Comparison of ENCODE assay signal across 23 cellular contexts in genomic region chr7:95586951-95587301, GRCh38. TPM values are rescaled to one million over a fixed set of nuclear protein-coding genes. Genes with fewer than 3 reads are reported as not detected.
DNase-seq lines count a peak whose midpoint lies in the region; ATAC-seq and TF ChIP-seq lines count a peak whose summit lies in the region.
"Had no signal": no experiment of that assay in that cellular context is flagged by ENCODE, and none has a peak within 500 bp of the region (broad histone marks: within the 10 kb centered on the region; RNA-seq: fewer than 3 reads in every experiment).

No MANE protein-coding gene starts in this region.

- WGBS in psoas muscle, 3 donors: 50 to 75% (median 75%) methylated on average over 3 of the region's 3 CpGs

- peaks cover 90% of the 10 kb centered on the region for H3K36me3 ChIP-seq in left ventricle myocardium inferior
- peaks cover 21 to 87% of the 10 kb centered on the region in 2 donors for H3K36me3 ChIP-seq in psoas muscle (ENCODE audit: insufficient read depth in 1 of 2, low read depth in 1 of 2)
- H3K36me3 ChIP-seq: WERI-Rb-1 had no signal

- DNase-seq in left ventricle myocardium inferior: no peak
- no peak for DNase-seq in left cardiac atrium
- DNase-seq in psoas muscle: no peak
- DNase-seq in AG20443 (ENCODE audit: low spot score): no peak
- no peak for DNase-seq in retina
- DNase-seq in NCI-H1105 treated with DMSO at 0.1 percent for 48 hours (lab: John Stamatoyannopoulos, UW): no peak
- DNase-seq: activated CD4-positive, alpha-beta T cell treated with anti-CD3 and anti-CD28 coated beads, Interleukin-2, amount 10 ng/mL, durations not matched to agents 24 days and 14 days; activated T-cell treated with anti-CD3 and anti-CD28 coated beads, Interleukin-2, amount 50 U/mL, for 4 hours; CD8-positive, alpha-beta T cell; GOT3; KG1; MV-4-11; NCI-H1694 treated with DMSO at 0.1 percent for 48 hours; NCI-H2227 treated with DMSO at 0.1 percent for 48 hours; WERI-Rb-1 had no signal

- H3K4me1 ChIP-seq in left ventricle myocardium inferior (peaks cover 74% of the 10 kb centered on the region), psoas muscle (peaks cover 47% of the 10 kb centered on the region)

- H3K27ac ChIP-seq in left ventricle myocardium inferior (replicated peaks): peak overlapping the region; percentile 99
- peak overlapping the region; percentile 44 for H3K27ac ChIP-seq in cingulate gyrus (ENCODE audit: low read depth, low read length)
- peak overlapping the region; percentile 98 for H3K27ac ChIP-seq in psoas muscle
- H3K27ac ChIP-seq: thoracic aorta, WERI-Rb-1 had no signal

- H3K4me3 ChIP-seq in left ventricle myocardium inferior (peak overlapping the region; percentile 89), psoas muscle (no peak overlapping the region)
- H3K4me3 ChIP-seq: smooth muscle cell, thoracic aorta had no signal

- H3K9me3 ChIP-seq in left ventricle myocardium inferior (replicated peaks) (no peaks in the 10 kb centered on the region), psoas muscle (no peaks in the 10 kb centered on the region)
- H3K9me3 ChIP-seq: thoracic aorta had no signal

- TF ChIP-seq CTCF in left ventricle myocardium inferior (IDR thresholded peaks at IDR 0.05; ENCODE audit: borderline replicate concordance) (no peak), psoas muscle (IDR thresholded peaks at IDR 0.05) (no peak)

- no peaks in the 10 kb centered on the region for H3K27me3 ChIP-seq in left ventricle myocardium inferior (ENCODE audit: low read depth)
- no peaks in the 10 kb centered on the region for H3K27me3 ChIP-seq in psoas muscle (ENCODE audit: insufficient read depth in 3 of 3, low read length in 2 of 3)

- intact Hi-C loops in left ventricle myocardium inferior (cut with micrococcal nuclease): no loop called here
- intact Hi-C loops in left cardiac atrium (cut with DNase I): no loop called here
- intact Hi-C loops in psoas muscle (cut with DNase I): no loop called here

- no peak for ATAC-seq in left cardiac atrium
- ATAC-seq in psoas muscle: no peak
- ATAC-seq in HG03159 (IDR thresholded peaks at IDR 0.05; ENCODE audit: unreplicated experiment): no peak
- ATAC-seq: activated T-cell treated with anti-CD3 and anti-CD28 coated beads, Interleukin-2, amount 50 U/mL, for 4 hours; CD8-positive, alpha-beta T cell; stimulated activated effector memory CD8-positive, alpha-beta T cell treated with anti-CD3 and anti-CD28 coated beads, Interleukin-12 subunit alpha, Interleukin-12 subunit beta, amount 100 ng/mL, for 72 hours had no signal

RNA-seq across cellular contexts. Expression of gene PDK4, which starts 9.4 kb away (rescaled TPM):
- total RNA-seq in left ventricle myocardium inferior (325 TPM), left cardiac atrium (100 to 1,000 TPM; 129 to 528 TPM), psoas muscle (1,000 to 10,000 TPM in 2 of 4 donors, 100 to 1,000 TPM in 2; 386 to 3,046 (median 1,769) TPM)
- polyA plus RNA-seq in psoas muscle: 1,000 to 10,000 TPM in 2 of 3 donors, 100 to 1,000 TPM in 1; 174 to 2,971 (median 2,751) TPM
- total RNA-seq: activated CD4-positive, alpha-beta T cell treated with anti-CD3 and anti-CD28 coated beads, Interleukin-2, amount 10 ng/mL, durations not matched to agents 24 days and 14 days; CD8-positive, alpha-beta T cell; HT1080; OCI-LY7; smooth muscle cell had no signal
- polyA plus RNA-seq: keratinocyte, smooth muscle cell had no signal

Comparison
In these comparisons a context has a peak if more than half of its experiments do, and no peak if none do; other contexts are left out.
1. H3K27ac ChIP-seq: peak in every context shown above with its lines; median percentile 99 in left ventricle myocardium inferior; 98 in psoas muscle; 44 in cingulate gyrus.